In genomic region chr2:9287400-9288059, GRCh38 we compare ENCODE assay signal across 11 cellular contexts.
DNase-seq lines count a peak whose midpoint lies in the region; ATAC-seq and TF ChIP-seq lines count a peak whose summit lies in the region.
"Had no signal": no experiment of that assay in that cellular context is flagged by ENCODE, and none has a peak within 500 bp of the region (broad histone marks: within the 10 kb centered on the region; RNA-seq: fewer than 3 reads in every experiment).

No MANE protein-coding gene starts in this region.

- no peaks in the 10 kb centered on the region for H3K27me3 Mint-ChIP-seq in activated naive CD8-positive, alpha-beta T cell treated with anti-CD3 and anti-CD28 coated beads for 36 hours

- H3K27ac ChIP-seq in brain microvascular endothelial cell (peak overlapping the region; percentile 96), left lung (no peak overlapping the region)
- H3K27ac ChIP-seq: lower lobe of right lung had no signal

- H3K9me3 ChIP-seq in left lung: no peaks in the 10 kb centered on the region
- H3K9me3 ChIP-seq: lower lobe of right lung had no signal

- H3K36me3 Mint-ChIP-seq in activated naive CD8-positive, alpha-beta T cell treated with anti-CD3 and anti-CD28 coated beads for 36 hours: no peaks in the 10 kb centered on the region

- H3K36me3 ChIP-seq in brain microvascular endothelial cell (replicated peaks) (peaks cover under 1% of the 10 kb centered on the region), left lung (no peaks in the 10 kb centered on the region)
- H3K36me3 ChIP-seq: lower lobe of right lung had no signal

- H3K4me1 Mint-ChIP-seq in activated naive CD8-positive, alpha-beta T cell treated with anti-CD3 and anti-CD28 coated beads for 36 hours: no peaks in the 10 kb centered on the region

- H3K27me3 ChIP-seq in brain microvascular endothelial cell (replicated peaks): no peaks in the 10 kb centered on the region
- H3K27me3 ChIP-seq in left lung: no peaks in the 10 kb centered on the region

- peak; percentile 95 for DNase-seq in AG20443 (ENCODE audit: low spot score)
- peak; percentile 100 for DNase-seq in M059J (ENCODE audit: low read depth)
- peak; percentile 98 for DNase-seq in brain microvascular endothelial cell
- no peak for DNase-seq in left lung
- no peak for DNase-seq in NCI-H1417 treated with DMSO at 0.1 percent for 48 hours (lab: John Stamatoyannopoulos, UW)
- DNase-seq in activated naive CD8-positive, alpha-beta T cell treated with anti-CD3 and anti-CD28 coated beads for 36 hours: no peak
- no peak for DNase-seq in activated naive CD4-positive, alpha-beta T cell (lab: John Stamatoyannopoulos, UW)
- DNase-seq: lower lobe of right lung, MM.1S had no signal

- in situ Hi-C loops in brain microvascular endothelial cell (cut with HindIII; ENCODE audit: low pct_ligation_motif_present, low sequenced_read_pairs): no loop called here

- no peaks in the 10 kb centered on the region for H3K4me1 ChIP-seq in left lung

- no peaks in the 10 kb centered on the region for H3K9me3 Mint-ChIP-seq in activated naive CD8-positive, alpha-beta T cell treated with anti-CD3 and anti-CD28 coated beads for 36 hours

- H3K4me3 Mint-ChIP-seq in activated naive CD8-positive, alpha-beta T cell treated with anti-CD3 and anti-CD28 coated beads for 36 hours: no peak overlapping the region

- peak; percentile 51 for ATAC-seq in left lung
- no peak for ATAC-seq in GM18505 (IDR thresholded peaks at IDR 0.05; ENCODE audit: unreplicated experiment)

- H3K4me3 ChIP-seq in brain microvascular endothelial cell (ENCODE audit: low read depth, low read length): no peak overlapping the region
- H3K4me3 ChIP-seq in left lung: no peak overlapping the region
- H3K4me3 ChIP-seq: coronary artery, lower lobe of right lung had no signal

- TF ChIP-seq CTCF in brain microvascular endothelial cell (IDR thresholded peaks at IDR 0.05; ENCODE audit: low read depth, low read length, missing control alignments) (no peak), left lung (IDR thresholded peaks at IDR 0.05) (no peak)

- intact Hi-C loops in left lung (cut with DNase I): no loop called here

- no peak overlapping the region for H3K27ac Mint-ChIP-seq in activated naive CD8-positive, alpha-beta T cell treated with anti-CD3 and anti-CD28 coated beads for 36 hours

- TF ChIP-seq POLR2A in GM18505 (IDR thresholded peaks at IDR 0.05; ENCODE audit: borderline replicate concordance, extremely low read depth, insufficient read depth, insufficient read length): no peak

Comparison
In these comparisons a context has a peak if more than half of its experiments do, and no peak if none do; other contexts are left out.
1. DNase-seq: peak in AG20443 (single experiment), M059J (single experiment) and brain microvascular endothelial cell (single experiment); none in left lung (0 of 2), NCI-H1417 treated with DMSO at 0.1 percent for 48 hours (single experiment), activated naive CD8-positive, alpha-beta T cell treated with anti-CD3 and anti-CD28 coated beads for 36 hours (single experiment) and activated naive CD4-positive, alpha-beta T cell (0 of 4).